ENCODE assay signal across 2 cellular contexts in genomic region chr1:229396607-229397189, GRCh38.
TF ChIP-seq lines count a peak whose summit lies in the region.

No MANE protein-coding gene starts in this region.

TF ChIP-seq in GM23338, 12 proteins besides CTCF, POLR2A, EP300 and RAD21:
- TF ChIP-seq, protein P1, sequence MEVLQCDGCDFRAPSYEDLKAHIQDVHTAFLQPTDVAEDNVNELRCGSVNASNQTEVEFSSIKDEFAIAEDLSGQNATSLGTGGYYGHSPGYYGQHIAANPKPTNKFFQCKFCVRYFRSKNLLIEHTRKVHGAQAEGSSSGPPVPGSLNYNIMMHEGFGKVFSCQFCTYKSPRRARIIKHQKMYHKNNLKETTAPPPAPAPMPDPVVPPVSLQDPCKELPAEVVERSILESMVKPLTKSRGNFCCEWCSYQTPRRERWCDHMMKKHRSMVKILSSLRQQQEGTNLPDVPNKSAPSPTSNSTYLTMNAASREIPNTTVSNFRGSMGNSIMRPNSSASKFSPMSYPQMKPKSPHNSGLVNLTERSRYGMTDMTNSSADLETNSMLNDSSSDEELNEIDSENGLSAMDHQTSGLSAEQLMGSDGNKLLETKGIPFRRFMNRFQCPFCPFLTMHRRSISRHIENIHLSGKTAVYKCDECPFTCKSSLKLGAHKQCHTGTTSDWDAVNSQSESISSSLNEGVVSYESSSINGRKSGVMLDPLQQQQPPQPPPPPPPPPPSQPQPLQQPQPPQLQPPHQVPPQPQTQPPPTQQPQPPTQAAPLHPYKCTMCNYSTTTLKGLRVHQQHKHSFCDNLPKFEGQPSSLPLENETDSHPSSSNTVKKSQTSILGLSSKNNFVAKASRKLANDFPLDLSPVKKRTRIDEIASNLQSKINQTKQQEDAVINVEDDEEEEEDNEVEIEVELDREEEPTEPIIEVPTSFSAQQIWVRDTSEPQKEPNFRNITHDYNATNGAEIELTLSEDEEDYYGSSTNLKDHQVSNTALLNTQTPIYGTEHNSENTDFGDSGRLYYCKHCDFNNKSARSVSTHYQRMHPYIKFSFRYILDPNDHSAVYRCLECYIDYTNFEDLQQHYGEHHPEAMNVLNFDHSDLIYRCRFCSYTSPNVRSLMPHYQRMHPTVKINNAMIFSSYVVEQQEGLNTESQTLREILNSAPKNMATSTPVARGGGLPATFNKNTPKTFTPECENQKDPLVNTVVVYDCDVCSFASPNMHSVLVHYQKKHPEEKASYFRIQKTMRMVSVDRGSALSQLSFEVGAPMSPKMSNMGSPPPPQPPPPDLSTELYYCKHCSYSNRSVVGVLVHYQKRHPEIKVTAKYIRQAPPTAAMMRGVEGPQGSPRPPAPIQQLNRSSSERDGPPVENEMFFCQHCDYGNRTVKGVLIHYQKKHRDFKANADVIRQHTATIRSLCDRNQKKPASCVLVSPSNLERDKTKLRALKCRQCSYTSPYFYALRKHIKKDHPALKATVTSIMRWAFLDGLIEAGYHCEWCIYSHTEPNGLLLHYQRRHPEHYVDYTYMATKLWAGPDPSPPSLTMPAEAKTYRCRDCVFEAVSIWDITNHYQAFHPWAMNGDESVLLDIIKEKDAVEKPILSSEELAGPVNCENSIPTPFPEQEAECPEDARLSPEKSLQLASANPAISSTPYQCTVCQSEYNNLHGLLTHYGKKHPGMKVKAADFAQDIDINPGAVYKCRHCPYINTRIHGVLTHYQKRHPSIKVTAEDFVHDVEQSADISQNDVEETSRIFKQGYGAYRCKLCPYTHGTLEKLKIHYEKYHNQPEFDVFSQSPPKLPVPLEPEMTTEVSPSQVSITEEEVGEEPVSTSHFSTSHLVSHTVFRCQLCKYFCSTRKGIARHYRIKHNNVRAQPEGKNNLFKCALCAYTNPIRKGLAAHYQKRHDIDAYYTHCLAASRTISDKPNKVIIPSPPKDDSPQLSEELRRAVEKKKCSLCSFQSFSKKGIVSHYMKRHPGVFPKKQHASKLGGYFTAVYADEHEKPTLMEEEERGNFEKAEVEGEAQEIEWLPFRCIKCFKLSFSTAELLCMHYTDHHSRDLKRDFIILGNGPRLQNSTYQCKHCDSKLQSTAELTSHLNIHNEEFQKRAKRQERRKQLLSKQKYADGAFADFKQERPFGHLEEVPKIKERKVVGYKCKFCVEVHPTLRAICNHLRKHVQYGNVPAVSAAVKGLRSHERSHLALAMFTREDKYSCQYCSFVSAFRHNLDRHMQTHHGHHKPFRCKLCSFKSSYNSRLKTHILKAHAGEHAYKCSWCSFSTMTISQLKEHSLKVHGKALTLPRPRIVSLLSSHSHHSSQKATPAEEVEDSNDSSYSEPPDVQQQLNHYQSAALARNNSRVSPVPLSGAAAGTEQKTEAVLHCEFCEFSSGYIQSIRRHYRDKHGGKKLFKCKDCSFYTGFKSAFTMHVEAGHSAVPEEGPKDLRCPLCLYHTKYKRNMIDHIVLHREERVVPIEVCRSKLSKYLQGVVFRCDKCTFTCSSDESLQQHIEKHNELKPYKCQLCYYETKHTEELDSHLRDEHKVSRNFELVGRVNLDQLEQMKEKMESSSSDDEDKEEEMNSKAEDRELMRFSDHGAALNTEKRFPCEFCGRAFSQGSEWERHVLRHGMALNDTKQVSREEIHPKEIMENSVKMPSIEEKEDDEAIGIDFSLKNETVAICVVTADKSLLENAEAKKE (CRISPR knock-in tag; IDR thresholded peaks at IDR 0.05) = no peak
- TF ChIP-seq EZH2 (IDR thresholded peaks at IDR 0.05; ENCODE audit: low read depth, unreplicated experiment) (no peak), POLR2AphosphoS5 (IDR thresholded peaks at IDR 0.05; ENCODE audit: low read depth) (no peak), REST (IDR thresholded peaks at IDR 0.05; ENCODE audit: unreplicated experiment) (no peak), ZNF114 (CRISPR knock-in tag; IDR thresholded peaks at IDR 0.05) (no peak)
- TF ChIP-seq, protein P2, sequence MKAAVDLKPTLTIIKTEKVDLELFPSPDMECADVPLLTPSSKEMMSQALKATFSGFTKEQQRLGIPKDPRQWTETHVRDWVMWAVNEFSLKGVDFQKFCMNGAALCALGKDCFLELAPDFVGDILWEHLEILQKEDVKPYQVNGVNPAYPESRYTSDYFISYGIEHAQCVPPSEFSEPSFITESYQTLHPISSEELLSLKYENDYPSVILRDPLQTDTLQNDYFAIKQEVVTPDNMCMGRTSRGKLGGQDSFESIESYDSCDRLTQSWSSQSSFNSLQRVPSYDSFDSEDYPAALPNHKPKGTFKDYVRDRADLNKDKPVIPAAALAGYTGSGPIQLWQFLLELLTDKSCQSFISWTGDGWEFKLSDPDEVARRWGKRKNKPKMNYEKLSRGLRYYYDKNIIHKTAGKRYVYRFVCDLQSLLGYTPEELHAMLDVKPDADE (IDR thresholded peaks at IDR 0.05) = no peak

TF ChIP-seq in WTC11, 78 proteins besides CTCF, POLR2A, EP300 and RAD21 (continued from another document):
- TF ChIP-seq E2F5 (CRISPR knock-in tag; IDR thresholded peaks at IDR 0.05) (no peak), NFATC4 (CRISPR knock-in tag; IDR thresholded peaks at IDR 0.05) (no peak), JUN (CRISPR knock-in tag; IDR thresholded peaks at IDR 0.05) (no peak), NR2C2 (CRISPR knock-in tag; IDR thresholded peaks at IDR 0.05) (no peak), MXD4 (CRISPR knock-in tag; IDR thresholded peaks at IDR 0.05; ENCODE audit: borderline replicate concordance) (no peak), ZBTB21 (CRISPR knock-in tag; IDR thresholded peaks at IDR 0.05; ENCODE audit: borderline replicate concordance) (no peak), FOXP1 (CRISPR knock-in tag; IDR thresholded peaks at IDR 0.05; ENCODE audit: borderline replicate concordance) (no peak), ATF2 (CRISPR knock-in tag; IDR thresholded peaks at IDR 0.05; ENCODE audit: borderline replicate concordance, low read depth) (no peak), TEAD4 (CRISPR knock-in tag; IDR thresholded peaks at IDR 0.05) (no peak), GTF2I (CRISPR knock-in tag; conservative IDR thresholded peaks at IDR 0.05) (no peak)
- TF ChIP-seq, protein P3, sequence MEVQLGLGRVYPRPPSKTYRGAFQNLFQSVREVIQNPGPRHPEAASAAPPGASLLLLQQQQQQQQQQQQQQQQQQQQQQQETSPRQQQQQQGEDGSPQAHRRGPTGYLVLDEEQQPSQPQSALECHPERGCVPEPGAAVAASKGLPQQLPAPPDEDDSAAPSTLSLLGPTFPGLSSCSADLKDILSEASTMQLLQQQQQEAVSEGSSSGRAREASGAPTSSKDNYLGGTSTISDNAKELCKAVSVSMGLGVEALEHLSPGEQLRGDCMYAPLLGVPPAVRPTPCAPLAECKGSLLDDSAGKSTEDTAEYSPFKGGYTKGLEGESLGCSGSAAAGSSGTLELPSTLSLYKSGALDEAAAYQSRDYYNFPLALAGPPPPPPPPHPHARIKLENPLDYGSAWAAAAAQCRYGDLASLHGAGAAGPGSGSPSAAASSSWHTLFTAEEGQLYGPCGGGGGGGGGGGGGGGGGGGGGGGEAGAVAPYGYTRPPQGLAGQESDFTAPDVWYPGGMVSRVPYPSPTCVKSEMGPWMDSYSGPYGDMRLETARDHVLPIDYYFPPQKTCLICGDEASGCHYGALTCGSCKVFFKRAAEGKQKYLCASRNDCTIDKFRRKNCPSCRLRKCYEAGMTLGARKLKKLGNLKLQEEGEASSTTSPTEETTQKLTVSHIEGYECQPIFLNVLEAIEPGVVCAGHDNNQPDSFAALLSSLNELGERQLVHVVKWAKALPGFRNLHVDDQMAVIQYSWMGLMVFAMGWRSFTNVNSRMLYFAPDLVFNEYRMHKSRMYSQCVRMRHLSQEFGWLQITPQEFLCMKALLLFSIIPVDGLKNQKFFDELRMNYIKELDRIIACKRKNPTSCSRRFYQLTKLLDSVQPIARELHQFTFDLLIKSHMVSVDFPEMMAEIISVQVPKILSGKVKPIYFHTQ (CRISPR knock-in tag; IDR thresholded peaks at IDR 0.05) = no peak
- TF ChIP-seq, protein P4, sequence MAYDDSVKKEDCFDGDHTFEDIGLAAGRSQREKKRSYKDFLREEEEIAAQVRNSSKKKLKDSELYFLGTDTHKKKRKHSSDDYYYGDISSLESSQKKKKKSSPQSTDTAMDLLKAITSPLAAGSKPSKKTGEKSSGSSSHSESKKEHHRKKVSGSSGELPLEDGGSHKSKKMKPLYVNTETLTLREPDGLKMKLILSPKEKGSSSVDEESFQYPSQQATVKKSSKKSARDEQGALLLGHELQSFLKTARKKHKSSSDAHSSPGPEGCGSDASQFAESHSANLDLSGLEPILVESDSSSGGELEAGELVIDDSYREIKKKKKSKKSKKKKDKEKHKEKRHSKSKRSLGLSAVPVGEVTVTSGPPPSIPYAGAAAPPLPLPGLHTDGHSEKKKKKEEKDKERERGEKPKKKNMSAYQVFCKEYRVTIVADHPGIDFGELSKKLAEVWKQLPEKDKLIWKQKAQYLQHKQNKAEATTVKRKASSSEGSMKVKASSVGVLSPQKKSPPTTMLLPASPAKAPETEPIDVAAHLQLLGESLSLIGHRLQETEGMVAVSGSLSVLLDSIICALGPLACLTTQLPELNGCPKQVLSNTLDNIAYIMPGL (CRISPR knock-in tag; IDR thresholded peaks at IDR 0.05) = no peak
- TF ChIP-seq, protein P5, sequence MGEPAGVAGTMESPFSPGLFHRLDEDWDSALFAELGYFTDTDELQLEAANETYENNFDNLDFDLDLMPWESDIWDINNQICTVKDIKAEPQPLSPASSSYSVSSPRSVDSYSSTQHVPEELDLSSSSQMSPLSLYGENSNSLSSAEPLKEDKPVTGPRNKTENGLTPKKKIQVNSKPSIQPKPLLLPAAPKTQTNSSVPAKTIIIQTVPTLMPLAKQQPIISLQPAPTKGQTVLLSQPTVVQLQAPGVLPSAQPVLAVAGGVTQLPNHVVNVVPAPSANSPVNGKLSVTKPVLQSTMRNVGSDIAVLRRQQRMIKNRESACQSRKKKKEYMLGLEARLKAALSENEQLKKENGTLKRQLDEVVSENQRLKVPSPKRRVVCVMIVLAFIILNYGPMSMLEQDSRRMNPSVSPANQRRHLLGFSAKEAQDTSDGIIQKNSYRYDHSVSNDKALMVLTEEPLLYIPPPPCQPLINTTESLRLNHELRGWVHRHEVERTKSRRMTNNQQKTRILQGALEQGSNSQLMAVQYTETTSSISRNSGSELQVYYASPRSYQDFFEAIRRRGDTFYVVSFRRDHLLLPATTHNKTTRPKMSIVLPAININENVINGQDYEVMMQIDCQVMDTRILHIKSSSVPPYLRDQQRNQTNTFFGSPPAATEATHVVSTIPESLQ (CRISPR knock-in tag; IDR thresholded peaks at IDR 0.05) = no peak
- TF ChIP-seq, protein P6, sequence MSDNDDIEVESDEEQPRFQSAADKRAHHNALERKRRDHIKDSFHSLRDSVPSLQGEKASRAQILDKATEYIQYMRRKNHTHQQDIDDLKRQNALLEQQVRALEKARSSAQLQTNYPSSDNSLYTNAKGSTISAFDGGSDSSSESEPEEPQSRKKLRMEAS (CRISPR knock-in tag; IDR thresholded peaks at IDR 0.05) = no peak
